In genomic region chr10:128105383-128105782, GRCh38 we compare ENCODE assay signal across 20 cellular contexts.
"Had no signal": no experiment of that assay in that cellular context is flagged by ENCODE, and none has a peak within 500 bp of the region (broad histone marks: within the 10 kb centered on the region; RNA-seq: fewer than 3 reads in every experiment).

No MANE protein-coding gene starts in this region.

- H3K4me3 ChIP-seq: PC-9 had no signal

- H3K27ac ChIP-seq: PC-9, VCaP had no signal

- H2AFZ ChIP-seq: PC-9 had no signal

- FAIRE-seq: astrocyte had no signal

- ATAC-seq: activated T-helper 17 cell treated with anti-CD3 and anti-CD28 coated beads, Interleukin-2, amount 50 U/mL, for 72 hours; T-helper 17 cell had no signal

- DNase-seq: activated CD4-positive, alpha-beta T cell treated with anti-CD3 and anti-CD28 coated beads, Interleukin-2, amount 50 U/mL, for 48 hours; activated CD4-positive, CD25-positive, alpha-beta regulatory T cell; activated gamma-delta T cell; activated naive CD4-positive, alpha-beta T cell treated with anti-CD3 and anti-CD28 coated beads for 36 hours; activated T-cell treated with anti-CD3 and anti-CD28 coated beads for 4 hours; activated T-cell treated with anti-CD3 and anti-CD28 coated beads, Interleukin-2, amount 50 U/mL, for 48 hours; amygdala; Kasumi-1; NCI-H1105 treated with DMSO at 0.1 percent for 48 hours; NCI-H1436 treated with DMSO at 0.1 percent for 48 hours; NCI-H187; NCI-H2081; NCI-H446; NCI-H524; PC-9; SHP77 treated with DMSO at 0.1 percent for 48 hours; T-helper 17 cell had no signal

- H3K4me2 ChIP-seq: PC-9 had no signal
